Comparison of ENCODE assay signal across 1 cellular context in the genomic region with DNA sequence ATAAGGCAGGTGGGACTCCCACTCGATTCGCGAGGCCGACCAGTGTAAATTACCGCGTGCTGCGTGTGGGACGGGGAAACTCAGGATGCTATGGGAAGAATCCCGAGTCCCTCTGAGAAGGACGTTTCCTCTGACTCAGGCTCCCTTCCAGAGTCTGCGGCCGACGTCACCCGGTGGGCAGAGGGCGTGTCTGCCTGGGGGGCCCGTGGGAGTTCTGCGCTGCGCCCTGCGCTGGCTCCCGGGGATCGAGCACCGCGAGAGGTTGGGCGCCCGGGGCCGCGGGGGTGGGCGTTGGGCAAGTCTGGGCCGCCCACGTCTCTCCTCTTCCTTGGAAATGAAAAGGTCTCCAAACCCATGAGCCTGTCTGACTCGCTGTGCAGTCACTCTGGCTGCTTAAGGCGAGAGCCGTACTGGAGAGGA.
TF ChIP-seq lines count a peak whose summit lies in the region.

No MANE protein-coding gene starts in this region.

TF ChIP-seq in H1, 55 proteins besides CTCF, POLR2A, EP300 and RAD21:
- TF ChIP-seq JUND (IDR thresholded peaks at IDR 0.05; ENCODE audit: low read length), result no peak
- TF ChIP-seq SIX5 (IDR thresholded peaks at IDR 0.05; ENCODE audit: low read depth, low read length), result no peak
- no peak for TF ChIP-seq KDM5A (IDR thresholded peaks at IDR 0.05; ENCODE audit: low read length)
- TF ChIP-seq, protein P1, sequence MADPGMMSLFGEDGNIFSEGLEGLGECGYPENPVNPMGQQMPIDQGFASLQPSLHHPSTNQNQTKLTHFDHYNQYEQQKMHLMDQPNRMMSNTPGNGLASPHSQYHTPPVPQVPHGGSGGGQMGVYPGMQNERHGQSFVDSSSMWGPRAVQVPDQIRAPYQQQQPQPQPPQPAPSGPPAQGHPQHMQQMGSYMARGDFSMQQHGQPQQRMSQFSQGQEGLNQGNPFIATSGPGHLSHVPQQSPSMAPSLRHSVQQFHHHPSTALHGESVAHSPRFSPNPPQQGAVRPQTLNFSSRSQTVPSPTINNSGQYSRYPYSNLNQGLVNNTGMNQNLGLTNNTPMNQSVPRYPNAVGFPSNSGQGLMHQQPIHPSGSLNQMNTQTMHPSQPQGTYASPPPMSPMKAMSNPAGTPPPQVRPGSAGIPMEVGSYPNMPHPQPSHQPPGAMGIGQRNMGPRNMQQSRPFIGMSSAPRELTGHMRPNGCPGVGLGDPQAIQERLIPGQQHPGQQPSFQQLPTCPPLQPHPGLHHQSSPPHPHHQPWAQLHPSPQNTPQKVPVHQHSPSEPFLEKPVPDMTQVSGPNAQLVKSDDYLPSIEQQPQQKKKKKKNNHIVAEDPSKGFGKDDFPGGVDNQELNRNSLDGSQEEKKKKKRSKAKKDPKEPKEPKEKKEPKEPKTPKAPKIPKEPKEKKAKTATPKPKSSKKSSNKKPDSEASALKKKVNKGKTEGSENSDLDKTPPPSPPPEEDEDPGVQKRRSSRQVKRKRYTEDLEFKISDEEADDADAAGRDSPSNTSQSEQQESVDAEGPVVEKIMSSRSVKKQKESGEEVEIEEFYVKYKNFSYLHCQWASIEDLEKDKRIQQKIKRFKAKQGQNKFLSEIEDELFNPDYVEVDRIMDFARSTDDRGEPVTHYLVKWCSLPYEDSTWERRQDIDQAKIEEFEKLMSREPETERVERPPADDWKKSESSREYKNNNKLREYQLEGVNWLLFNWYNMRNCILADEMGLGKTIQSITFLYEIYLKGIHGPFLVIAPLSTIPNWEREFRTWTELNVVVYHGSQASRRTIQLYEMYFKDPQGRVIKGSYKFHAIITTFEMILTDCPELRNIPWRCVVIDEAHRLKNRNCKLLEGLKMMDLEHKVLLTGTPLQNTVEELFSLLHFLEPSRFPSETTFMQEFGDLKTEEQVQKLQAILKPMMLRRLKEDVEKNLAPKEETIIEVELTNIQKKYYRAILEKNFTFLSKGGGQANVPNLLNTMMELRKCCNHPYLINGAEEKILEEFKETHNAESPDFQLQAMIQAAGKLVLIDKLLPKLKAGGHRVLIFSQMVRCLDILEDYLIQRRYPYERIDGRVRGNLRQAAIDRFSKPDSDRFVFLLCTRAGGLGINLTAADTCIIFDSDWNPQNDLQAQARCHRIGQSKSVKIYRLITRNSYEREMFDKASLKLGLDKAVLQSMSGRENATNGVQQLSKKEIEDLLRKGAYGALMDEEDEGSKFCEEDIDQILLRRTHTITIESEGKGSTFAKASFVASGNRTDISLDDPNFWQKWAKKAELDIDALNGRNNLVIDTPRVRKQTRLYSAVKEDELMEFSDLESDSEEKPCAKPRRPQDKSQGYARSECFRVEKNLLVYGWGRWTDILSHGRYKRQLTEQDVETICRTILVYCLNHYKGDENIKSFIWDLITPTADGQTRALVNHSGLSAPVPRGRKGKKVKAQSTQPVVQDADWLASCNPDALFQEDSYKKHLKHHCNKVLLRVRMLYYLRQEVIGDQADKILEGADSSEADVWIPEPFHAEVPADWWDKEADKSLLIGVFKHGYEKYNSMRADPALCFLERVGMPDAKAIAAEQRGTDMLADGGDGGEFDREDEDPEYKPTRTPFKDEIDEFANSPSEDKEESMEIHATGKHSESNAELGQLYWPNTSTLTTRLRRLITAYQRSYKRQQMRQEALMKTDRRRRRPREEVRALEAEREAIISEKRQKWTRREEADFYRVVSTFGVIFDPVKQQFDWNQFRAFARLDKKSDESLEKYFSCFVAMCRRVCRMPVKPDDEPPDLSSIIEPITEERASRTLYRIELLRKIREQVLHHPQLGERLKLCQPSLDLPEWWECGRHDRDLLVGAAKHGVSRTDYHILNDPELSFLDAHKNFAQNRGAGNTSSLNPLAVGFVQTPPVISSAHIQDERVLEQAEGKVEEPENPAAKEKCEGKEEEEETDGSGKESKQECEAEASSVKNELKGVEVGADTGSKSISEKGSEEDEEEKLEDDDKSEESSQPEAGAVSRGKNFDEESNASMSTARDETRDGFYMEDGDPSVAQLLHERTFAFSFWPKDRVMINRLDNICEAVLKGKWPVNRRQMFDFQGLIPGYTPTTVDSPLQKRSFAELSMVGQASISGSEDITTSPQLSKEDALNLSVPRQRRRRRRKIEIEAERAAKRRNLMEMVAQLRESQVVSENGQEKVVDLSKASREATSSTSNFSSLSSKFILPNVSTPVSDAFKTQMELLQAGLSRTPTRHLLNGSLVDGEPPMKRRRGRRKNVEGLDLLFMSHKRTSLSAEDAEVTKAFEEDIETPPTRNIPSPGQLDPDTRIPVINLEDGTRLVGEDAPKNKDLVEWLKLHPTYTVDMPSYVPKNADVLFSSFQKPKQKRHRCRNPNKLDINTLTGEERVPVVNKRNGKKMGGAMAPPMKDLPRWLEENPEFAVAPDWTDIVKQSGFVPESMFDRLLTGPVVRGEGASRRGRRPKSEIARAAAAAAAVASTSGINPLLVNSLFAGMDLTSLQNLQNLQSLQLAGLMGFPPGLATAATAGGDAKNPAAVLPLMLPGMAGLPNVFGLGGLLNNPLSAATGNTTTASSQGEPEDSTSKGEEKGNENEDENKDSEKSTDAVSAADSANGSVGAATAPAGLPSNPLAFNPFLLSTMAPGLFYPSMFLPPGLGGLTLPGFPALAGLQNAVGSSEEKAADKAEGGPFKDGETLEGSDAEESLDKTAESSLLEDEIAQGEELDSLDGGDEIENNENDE (IDR thresholded peaks at IDR 0.05; ENCODE audit: insufficient replicate concordance, low read length), result no peak
- TF ChIP-seq MAFK (IDR thresholded peaks at IDR 0.05; ENCODE audit: low read depth, low read length), result no peak
- TF ChIP-seq BACH1 (IDR thresholded peaks at IDR 0.05; ENCODE audit: low read length), result no peak
- TF ChIP-seq, protein P2, sequence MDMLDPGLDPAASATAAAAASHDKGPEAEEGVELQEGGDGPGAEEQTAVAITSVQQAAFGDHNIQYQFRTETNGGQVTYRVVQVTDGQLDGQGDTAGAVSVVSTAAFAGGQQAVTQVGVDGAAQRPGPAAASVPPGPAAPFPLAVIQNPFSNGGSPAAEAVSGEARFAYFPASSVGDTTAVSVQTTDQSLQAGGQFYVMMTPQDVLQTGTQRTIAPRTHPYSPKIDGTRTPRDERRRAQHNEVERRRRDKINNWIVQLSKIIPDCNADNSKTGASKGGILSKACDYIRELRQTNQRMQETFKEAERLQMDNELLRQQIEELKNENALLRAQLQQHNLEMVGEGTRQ (IDR thresholded peaks at IDR 0.05; ENCODE audit: low read length), result no peak
- TF ChIP-seq, protein P3, sequence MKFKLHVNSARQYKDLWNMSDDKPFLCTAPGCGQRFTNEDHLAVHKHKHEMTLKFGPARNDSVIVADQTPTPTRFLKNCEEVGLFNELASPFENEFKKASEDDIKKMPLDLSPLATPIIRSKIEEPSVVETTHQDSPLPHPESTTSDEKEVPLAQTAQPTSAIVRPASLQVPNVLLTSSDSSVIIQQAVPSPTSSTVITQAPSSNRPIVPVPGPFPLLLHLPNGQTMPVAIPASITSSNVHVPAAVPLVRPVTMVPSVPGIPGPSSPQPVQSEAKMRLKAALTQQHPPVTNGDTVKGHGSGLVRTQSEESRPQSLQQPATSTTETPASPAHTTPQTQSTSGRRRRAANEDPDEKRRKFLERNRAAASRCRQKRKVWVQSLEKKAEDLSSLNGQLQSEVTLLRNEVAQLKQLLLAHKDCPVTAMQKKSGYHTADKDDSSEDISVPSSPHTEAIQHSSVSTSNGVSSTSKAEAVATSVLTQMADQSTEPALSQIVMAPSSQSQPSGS (IDR thresholded peaks at IDR 0.05; ENCODE audit: low read length), result no peak
- TF ChIP-seq BCL11A (IDR thresholded peaks at IDR 0.05; ENCODE audit: low read depth in 2 of 2, low read length in 2 of 2), result no peak
- TF ChIP-seq BRCA1 (IDR thresholded peaks at IDR 0.05; ENCODE audit: low read depth, low read length), result no peak
- TF ChIP-seq, protein P4, sequence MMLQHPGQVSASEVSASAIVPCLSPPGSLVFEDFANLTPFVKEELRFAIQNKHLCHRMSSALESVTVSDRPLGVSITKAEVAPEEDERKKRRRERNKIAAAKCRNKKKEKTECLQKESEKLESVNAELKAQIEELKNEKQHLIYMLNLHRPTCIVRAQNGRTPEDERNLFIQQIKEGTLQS (IDR thresholded peaks at IDR 0.05; ENCODE audit: insufficient read depth, low read depth, low read length), result no peak
- TF ChIP-seq CBX5 (IDR thresholded peaks at IDR 0.05; ENCODE audit: low read depth, low read length), result no peak
- TF ChIP-seq SP1 (IDR thresholded peaks at IDR 0.05; ENCODE audit: low read depth, low read length), result no peak
- TF ChIP-seq SUZ12 (IDR thresholded peaks at IDR 0.05; ENCODE audit: low read length), result no peak
- no peak for TF ChIP-seq POU5F1 (IDR thresholded peaks at IDR 0.05; ENCODE audit: low read depth, low read length)
- TF ChIP-seq SIN3A (conservative IDR thresholded peaks at IDR 0.05 in 1 of 2, IDR thresholded peaks at IDR 0.05 in 1 of 2; ENCODE audit: low read depth in 1 of 2, low read length in 2 of 2), result no peak
- no peak for TF ChIP-seq KDM1A (IDR thresholded peaks at IDR 0.05; ENCODE audit: borderline replicate concordance, low read length)
- no peak for TF ChIP-seq CTBP2 (IDR thresholded peaks at IDR 0.05; ENCODE audit: borderline replicate concordance, insufficient read depth, insufficient read length, low read length)
- TF ChIP-seq HDAC2 (IDR thresholded peaks at IDR 0.05; ENCODE audit: borderline replicate concordance in 1 of 2, low read depth in 2 of 2, low read length in 2 of 2), result peak in 1 of 2 experiments; percentile 34; a peak in 1 of 4 replicates
- TF ChIP-seq TAF7 (optimal IDR thresholded peaks at IDR 0.05; ENCODE audit: borderline replicate concordance, low read depth, low read length), result no peak
- no peak for TF ChIP-seq RNF2 (IDR thresholded peaks at IDR 0.05; ENCODE audit: borderline replicate concordance, low read depth, low read length, missing control alignments, poor library complexity, severe bottlenecking)
- TF ChIP-seq POLR2AphosphoS5 (IDR thresholded peaks at IDR 0.05; ENCODE audit: low read depth, low read length), result no peak
- TF ChIP-seq YY1 (IDR thresholded peaks at IDR 0.05; ENCODE audit: low read depth, low read length), result no peak
- no peak for TF ChIP-seq ZNF274 (IDR thresholded peaks at IDR 0.05; ENCODE audit: borderline replicate concordance, extremely low read depth, low read length)
- peak; percentile 53; the same call in 1 of the 2 replicates for TF ChIP-seq CREB1 (IDR thresholded peaks at IDR 0.05)
- TF ChIP-seq EZH2 (IDR thresholded peaks at IDR 0.05; ENCODE audit: low read depth, low read length, severe bottlenecking), result peak; percentile 37
- no peak for TF ChIP-seq SAP30 (IDR thresholded peaks at IDR 0.05; ENCODE audit: insufficient read depth, insufficient replicate concordance, low read length)
- no peak for TF ChIP-seq GABPA (IDR thresholded peaks at IDR 0.05; ENCODE audit: borderline replicate concordance, insufficient read depth, low read length)
- no peak for TF ChIP-seq CHD1 (IDR thresholded peaks at IDR 0.05; ENCODE audit: low read depth, low read length)
- TF ChIP-seq ASH2L (IDR thresholded peaks at IDR 0.05; ENCODE audit: low read length), result no peak
- no peak for TF ChIP-seq TEAD4 (IDR thresholded peaks at IDR 0.05; ENCODE audit: low read depth, low read length)
- no peak for TF ChIP-seq RXRA (IDR thresholded peaks at IDR 0.05; ENCODE audit: insufficient read depth, low read depth, low read length)
- peak; percentile 68 for TF ChIP-seq KDM4A (IDR thresholded peaks at IDR 0.05; ENCODE audit: low read depth, low read length, severe bottlenecking)
- peak; percentile 40; the same call in 1 of the 2 replicates for TF ChIP-seq CHD2 (IDR thresholded peaks at IDR 0.05; ENCODE audit: low read length)
- no peak for TF ChIP-seq RFX5 (IDR thresholded peaks at IDR 0.05; ENCODE audit: borderline replicate concordance, low read depth, low read length)
- 0 out of 2 replicates have a peak, but pooled peaks have one; percentile 47 for TF ChIP-seq EGR1 (IDR thresholded peaks at IDR 0.05; ENCODE audit: borderline replicate concordance, low read depth, low read length)
- no peak for TF ChIP-seq TBP (IDR thresholded peaks at IDR 0.05; ENCODE audit: low read depth, low read length)
- no peak for TF ChIP-seq GTF2F1 (IDR thresholded peaks at IDR 0.05; ENCODE audit: borderline replicate concordance, low read depth, low read length)
